8 cellular contexts compared by ENCODE assay signal in the genomic region with DNA sequence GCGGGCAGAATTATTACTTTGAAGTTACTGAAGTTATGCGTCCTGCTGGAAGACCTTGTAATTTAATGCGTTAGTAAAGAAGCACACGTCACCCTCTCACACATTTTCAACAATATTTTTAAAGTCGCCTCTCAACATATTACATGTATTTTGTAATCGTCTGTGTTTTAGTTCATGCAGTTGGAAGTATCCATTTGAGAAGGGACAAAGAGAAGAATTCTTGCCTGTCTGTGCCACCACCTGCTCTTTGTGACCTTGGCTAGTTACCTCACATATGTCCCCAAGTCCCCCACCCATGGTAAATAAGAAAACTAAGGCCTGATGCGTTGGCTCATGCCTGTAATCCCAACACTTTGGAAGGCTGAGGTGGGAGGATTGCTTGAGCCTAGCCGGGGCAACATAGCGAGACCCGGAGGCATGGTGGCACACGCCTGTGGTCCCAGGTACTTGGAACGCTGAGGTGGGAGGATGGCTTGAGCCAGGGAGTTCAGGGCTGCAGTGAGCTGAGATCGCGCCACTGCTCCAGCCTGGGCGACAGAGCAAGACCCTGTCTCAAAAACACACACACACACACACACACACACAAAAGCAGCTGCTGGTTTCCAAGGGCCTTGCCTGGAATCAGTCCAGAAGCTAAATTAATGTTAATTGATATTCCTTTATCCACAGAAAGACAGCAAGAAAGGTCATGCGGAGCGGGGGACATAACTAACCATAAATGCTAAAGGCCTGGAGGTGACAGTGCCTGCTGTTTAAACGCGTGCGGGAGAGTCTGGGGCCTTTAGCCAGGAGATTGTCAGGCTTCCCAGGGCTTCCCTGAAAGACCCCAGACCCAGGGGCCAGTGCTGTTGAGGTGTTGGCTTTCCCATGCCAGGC. TPM values are rescaled to one million over a fixed set of nuclear protein-coding genes. Genes with fewer than 3 reads are reported as not detected.
DNase-seq lines count a peak whose midpoint lies in the region; ATAC-seq and TF ChIP-seq lines count a peak whose summit lies in the region.

No MANE protein-coding gene starts in this region.

- intact Hi-C loops in testis (cut with DNase I; ENCODE audit: low total_unique reads) (no loop called here), posterior vena cava (cut with DNase I) (no loop called here)

- DNase-seq in AG10803 (ENCODE audit: low read depth) (no peak), HL-60 (ENCODE audit: low read depth in 1 of 2, low spot score in 1 of 2) (no peak), left kidney (ENCODE audit: low read depth, low spot score) (peak; percentile 56), testis (no peak), posterior vena cava (ENCODE audit: low spot score) (no peak), A172 (ENCODE audit: low spot score) (no peak)
- no peak for DNase-seq in activated naive CD8-positive, alpha-beta T cell treated with anti-CD3 and anti-CD28 coated beads, Interleukin-2, amount 10 ng/mL, durations not matched to agents 7 days and 5 days
- DNase-seq in activated effector memory CD4-positive, alpha-beta T cell treated with Interleukin-2 at 50 U/mL for 16 hours = no peak

- H3K36me3 Mint-ChIP-seq in activated naive CD8-positive, alpha-beta T cell treated with anti-CD3 and anti-CD28 coated beads, Interleukin-2, amount 10 ng/mL, durations not matched to agents 7 days and 5 days = peaks cover 9% of the 10 kb centered on the region

- H3K4me1 Mint-ChIP-seq in activated naive CD8-positive, alpha-beta T cell treated with anti-CD3 and anti-CD28 coated beads, Interleukin-2, amount 10 ng/mL, durations not matched to agents 7 days and 5 days = peaks cover 10% of the 10 kb centered on the region

- H3K27me3 ChIP-seq in HL-60 (ENCODE audit: insufficient read depth, poor library complexity, severe bottlenecking) (no peaks in the 10 kb centered on the region), testis (no peaks in the 10 kb centered on the region)

- no peak for TF ChIP-seq POLR2A in testis (IDR thresholded peaks at IDR 0.05)

- H3K27ac ChIP-seq in HL-60 (replicated peaks) = peak overlapping the region; percentile 97
- peak overlapping the region; percentile 81 to 98 for H3K27ac ChIP-seq in testis

- peaks cover 4% of the 10 kb centered on the region for H3K4me1 ChIP-seq in testis

- ATAC-seq in activated naive CD8-positive, alpha-beta T cell treated with anti-CD3 and anti-CD28 coated beads, Interleukin-2, amount 10 ng/mL, durations not matched to agents 7 days and 5 days (ENCODE audit: low read depth) = no peak

- no peaks in the 10 kb centered on the region for H3K27me3 Mint-ChIP-seq in activated naive CD8-positive, alpha-beta T cell treated with anti-CD3 and anti-CD28 coated beads, Interleukin-2, amount 10 ng/mL, durations not matched to agents 7 days and 5 days

- peak overlapping the region; percentile 95 for H3K27ac Mint-ChIP-seq in activated naive CD8-positive, alpha-beta T cell treated with anti-CD3 and anti-CD28 coated beads, Interleukin-2, amount 10 ng/mL, durations not matched to agents 7 days and 5 days

- peak overlapping the region; percentile 88 for H3K4me3 Mint-ChIP-seq in activated naive CD8-positive, alpha-beta T cell treated with anti-CD3 and anti-CD28 coated beads, Interleukin-2, amount 10 ng/mL, durations not matched to agents 7 days and 5 days

- POLR2A ChIA-PET in activated naive CD8-positive, alpha-beta T cell treated with anti-CD3 and anti-CD28 coated beads, Interleukin-2, amount 10 ng/mL, durations not matched to agents 7 days and 5 days (lab: Charles Lee) = interaction anchor here (0.7 to 7.6 kb wide), 11 partner anchors 8 to 80 kb away, joined by 3 to 110 read pairs (median 7); a partner anchor contains a TSS

- H3K36me3 ChIP-seq in testis (ENCODE audit: low read depth, missing control alignments) = no peaks in the 10 kb centered on the region

- H3K9me3 Mint-ChIP-seq in activated naive CD8-positive, alpha-beta T cell treated with anti-CD3 and anti-CD28 coated beads, Interleukin-2, amount 10 ng/mL, durations not matched to agents 7 days and 5 days = no peaks in the 10 kb centered on the region

- WGBS in testis, 2 donors = 0 to 24% methylated on average over 6 to 19 of the region's 20 CpGs

- no peak for TF ChIP-seq CTCF in AG10803 (conservative IDR thresholded peaks at IDR 0.05; ENCODE audit: low read length)
- TF ChIP-seq CTCF in HL-60 (IDR thresholded peaks at IDR 0.05; ENCODE audit: insufficient read depth, low read length) = no peak
- no peak for TF ChIP-seq CTCF in testis (IDR thresholded peaks at IDR 0.05)

- no peaks in the 10 kb centered on the region for H3K9me3 ChIP-seq in testis

- H3K4me3 ChIP-seq in AG10803 (ENCODE audit: low read length) (peak overlapping the region; percentile 65), HL-60 (replicated peaks; ENCODE audit: insufficient read depth, low read length) (peak overlapping the region; percentile 41), testis (peak overlapping the region; percentile 53 to 74)

RNA-seq across cellular contexts. Expression of a gene that starts 0.8 kb away (rescaled TPM):
- 1 to 10 TPM; 8.6 to 9.7 TPM for total RNA-seq in activated naive CD8-positive, alpha-beta T cell treated with anti-CD3 and anti-CD28 coated beads, Interleukin-2, amount 10 ng/mL, durations not matched to agents 7 days and 5 days
- total RNA-seq in testis (10 to 100 TPM; 13.1 to 15.7 TPM), posterior vena cava (1 to 10 TPM; 6.9 to 9.3 TPM)
- 6.1 TPM for polyA plus RNA-seq in testis (ENCODE audit: insufficient read depth, low read depth, low replicate concordance)
- total RNA-seq in A172 (2014; rRNA removed; shearing (Covaris generic)) = 8.6 and 9.6 TPM in 2 replicates

RNA-seq across cellular contexts. Expression of a gene that starts 1.7 kb away (rescaled TPM):
- 100 to 1,000 TPM; 101 to 107 TPM for total RNA-seq in activated naive CD8-positive, alpha-beta T cell treated with anti-CD3 and anti-CD28 coated beads, Interleukin-2, amount 10 ng/mL, durations not matched to agents 7 days and 5 days
- total RNA-seq in testis (100 to 1,000 TPM; 102 to 115 TPM), posterior vena cava (10 to 100 TPM; 36.9 to 44.6 TPM)
- polyA plus RNA-seq in testis (ENCODE audit: insufficient read depth, low read depth, low replicate concordance) = 32.3 TPM
- 40.8 and 41.7 TPM in 2 replicates for total RNA-seq in A172 (2014; rRNA removed; shearing (Covaris generic))

RNA-seq across cellular contexts. Expression of a gene that starts 28.9 kb away (rescaled TPM):
- 10 to 100 TPM; 18.1 to 18.8 TPM for total RNA-seq in activated naive CD8-positive, alpha-beta T cell treated with anti-CD3 and anti-CD28 coated beads, Interleukin-2, amount 10 ng/mL, durations not matched to agents 7 days and 5 days
- total RNA-seq in testis (1 to 10 TPM; 2.8 to 3.4 TPM), posterior vena cava (10 to 100 TPM; 11.4 to 17.6 TPM)
- 4.8 TPM for polyA plus RNA-seq in testis (ENCODE audit: insufficient read depth, low read depth, low replicate concordance)
- 0.62 TPM in 2 replicates for total RNA-seq in A172 (2014; rRNA removed; shearing (Covaris generic))

RNA-seq across cellular contexts. Expression of a gene that starts 38.5 kb away (rescaled TPM):
- total RNA-seq in activated naive CD8-positive, alpha-beta T cell treated with anti-CD3 and anti-CD28 coated beads, Interleukin-2, amount 10 ng/mL, durations not matched to agents 7 days and 5 days = 10 to 100 TPM; 79.5 to 84.3 TPM
- total RNA-seq in testis = 10 to 100 TPM; 46.7 to 52.8 TPM
- polyA plus RNA-seq in testis (ENCODE audit: insufficient read depth, low read depth, low replicate concordance) = 33.9 TPM
- 10 to 100 TPM; 69.4 to 75.4 TPM for total RNA-seq in posterior vena cava
- 210 and 249 TPM in 2 replicates for total RNA-seq in A172 (2014; rRNA removed; shearing (Covaris generic))

RNA-seq across cellular contexts. Expression of a gene that starts 46.3 kb away (rescaled TPM):
- 100 to 1,000 TPM; 127 to 135 TPM for total RNA-seq in activated naive CD8-positive, alpha-beta T cell treated with anti-CD3 and anti-CD28 coated beads, Interleukin-2, amount 10 ng/mL, durations not matched to agents 7 days and 5 days
- 10 to 100 TPM; 77.6 to 90.8 TPM for total RNA-seq in testis
- 48.6 TPM for polyA plus RNA-seq in testis (ENCODE audit: insufficient read depth, low read depth, low replicate concordance)
- total RNA-seq in posterior vena cava = 100 to 1,000 TPM in 1 of 2 donors, 10 to 100 TPM in 1; 88.2 to 114 TPM
- 192 and 220 TPM in 2 replicates for total RNA-seq in A172 (2014; rRNA removed; shearing (Covaris generic))
